ENCODE assay signal across 13 cellular contexts in genomic region chr1:73593804-73594203, GRCh38.
DNase-seq lines count a peak whose midpoint lies in the region; ATAC-seq lines count a peak whose summit lies in the region.
"Had no signal": no experiment of that assay in that cellular context is flagged by ENCODE, and none has a peak within 500 bp of the region (broad histone marks: within the 10 kb centered on the region; RNA-seq: fewer than 3 reads in every experiment).

No MANE protein-coding gene starts in this region.

- H2AFZ ChIP-seq in neuron (ENCODE audit: low read depth, low read length), result peak overlapping the region; percentile 58

- no peaks in the 10 kb centered on the region for H3K4me1 ChIP-seq in esophagus (ENCODE audit: control insufficient read depth in 2 of 2, insufficient read depth in 2 of 2, low read length in 1 of 2)
- H3K4me1 ChIP-seq in neuron (ENCODE audit: insufficient read depth, low read length), result peaks cover 8% of the 10 kb centered on the region

- H3K9me3 ChIP-seq in esophagus (ENCODE audit: control insufficient read depth in 2 of 2, insufficient read depth in 1 of 2, low read depth in 1 of 2, low read length in 1 of 2), result no peaks in the 10 kb centered on the region
- no peaks in the 10 kb centered on the region for H3K9me3 ChIP-seq in neuron (ENCODE audit: low read length)
- H3K9me3 ChIP-seq: ovary had no signal

- H3K4me3 ChIP-seq in esophagus (ENCODE audit: low read depth in 1 of 2, low read length in 2 of 2) (peak overlapping the region in 1 of 2 donors; percentile 42), neuron (ENCODE audit: low read length) (no peak overlapping the region)

- H3K27ac ChIP-seq in esophagus (ENCODE audit: low read depth in 2 of 2, low read length in 1 of 2), result peak overlapping the region; percentile 30 to 37
- H3K27ac ChIP-seq: ovary had no signal

- DNase-seq in DMS53 (lab: John Stamatoyannopoulos, UW) (peak; percentile 76), NCI-H69 (lab: John Stamatoyannopoulos, UW) (peak; percentile 23), NCI-H345 (lab: John Stamatoyannopoulos, UW) (no peak)
- no peak for DNase-seq in stimulated activated CD8-positive, alpha-beta memory T cell treated with anti-CD3 and anti-CD28 coated beads, Interleukin-4, amount 100 ng/mL, for 48 hours
- no peak for DNase-seq in activated T-cell treated with anti-CD3 and anti-CD28 coated beads, Interleukin-2, amount 50 U/mL, for 1 hour
- DNase-seq: amygdala; NCI-H1436; stimulated activated CD4-positive, alpha-beta T cell treated with anti-CD3 and anti-CD28 coated beads, Interleukin-4, amount 100 ng/mL, for 4 hours; substantia nigra had no signal

- no peak for ATAC-seq in GM18520 (IDR thresholded peaks at IDR 0.05; ENCODE audit: unreplicated experiment)

- H3K36me3 ChIP-seq in esophagus (ENCODE audit: control insufficient read depth in 2 of 2, insufficient read depth in 2 of 2, low read length in 1 of 2), result no peaks in the 10 kb centered on the region
- H3K36me3 ChIP-seq in neuron (ENCODE audit: insufficient read depth, low read length), result no peaks in the 10 kb centered on the region
- H3K36me3 ChIP-seq: ovary had no signal

- 16 to 27% methylated on average over 4 of the region's 4 CpGs for WGBS in esophagus, 2 donors

- H3K27me3 ChIP-seq in esophagus (ENCODE audit: control insufficient read depth in 1 of 2, insufficient read depth in 2 of 2, low read length in 2 of 2) (no peaks in the 10 kb centered on the region), neuron (ENCODE audit: insufficient read depth, low read length) (no peaks in the 10 kb centered on the region)
- H3K27me3 ChIP-seq: ovary had no signal

Comparison
In these comparisons a context has a peak if more than half of its experiments do, and no peak if none do; other contexts are left out.
1. DNase-seq: peak in DMS53 (single experiment) and NCI-H69 (single experiment); none in stimulated activated CD8-positive, alpha-beta memory T cell treated with anti-CD3 and anti-CD28 coated beads, Interleukin-4, amount 100 ng/mL, for 48 hours (single experiment), NCI-H345 (single experiment) and activated T-cell treated with anti-CD3 and anti-CD28 coated beads, Interleukin-2, amount 50 U/mL, for 1 hour (single experiment).